8 cellular contexts compared by ENCODE assay signal in genomic region chr14:34983148-34983760, GRCh38. TPM values are rescaled to one million over a fixed set of nuclear protein-coding genes. Genes with fewer than 3 reads are reported as not detected.
DNase-seq lines count a peak whose midpoint lies in the region; ATAC-seq, FAIRE-seq and TF ChIP-seq lines count a peak whose summit lies in the region.

No MANE protein-coding gene starts in this region.

- no peaks in the 10 kb centered on the region for H3K27me3 Mint-ChIP-seq in CD4-positive, alpha-beta T cell

- H4K20me1 ChIP-seq in endothelial cell of umbilical vein (replicated peaks; ENCODE audit: control insufficient read depth, extremely low read depth, insufficient read depth, low read length) (no peaks in the 10 kb centered on the region), osteoblast (ENCODE audit: insufficient read depth, low read length) (peaks cover 17% of the 10 kb centered on the region)

- H3K27ac ChIP-seq in CD4-positive, alpha-beta T cell (ENCODE audit: low read depth, low read length) = peak overlapping the region; percentile 96
- H3K27ac ChIP-seq in KOPT-K1 (ENCODE audit: low read depth, low read length, poor library complexity, severe bottlenecking) (peak overlapping the region; percentile 86), endothelial cell of umbilical vein (ENCODE audit: insufficient read depth, low read depth, low read length) (peak overlapping the region; percentile 94), osteoblast (ENCODE audit: low read depth, low read length) (peak overlapping the region; percentile 99)

- H3K79me2 ChIP-seq in endothelial cell of umbilical vein (ENCODE audit: control insufficient read depth, insufficient read depth, low read length) (peaks cover 72% of the 10 kb centered on the region), osteoblast (ENCODE audit: insufficient read depth, low read length) (peaks cover 74% of the 10 kb centered on the region)

- dilution Hi-C loops in endothelial cell of umbilical vein (cut with MboI; ENCODE audit: extremely low pct_ligation_motif_present, low sequenced_read_pairs) = no loop called here

- peaks cover 6% of the 10 kb centered on the region for H3K36me3 Mint-ChIP-seq in CD4-positive, alpha-beta T cell (ENCODE audit: low read depth)

- no peaks in the 10 kb centered on the region for H3K9me3 Mint-ChIP-seq in CD4-positive, alpha-beta T cell

- H3K9me3 ChIP-seq in CD4-positive, alpha-beta T cell (ENCODE audit: control insufficient read depth, low read length) = no peaks in the 10 kb centered on the region
- H3K9me3 ChIP-seq in KOPT-K1 (ENCODE audit: insufficient read depth, low read length, poor library complexity, severe bottlenecking) (no peaks in the 10 kb centered on the region), endothelial cell of umbilical vein (replicated peaks; ENCODE audit: control insufficient read depth, insufficient read depth, low read length) (no peaks in the 10 kb centered on the region), osteoblast (ENCODE audit: low read depth, low read length) (no peaks in the 10 kb centered on the region)

- H2AFZ ChIP-seq in endothelial cell of umbilical vein (ENCODE audit: low read depth, low read length) = peak overlapping the region; percentile 83
- peak overlapping the region; percentile 98 for H2AFZ ChIP-seq in osteoblast (ENCODE audit: low read length)

- H3K27ac Mint-ChIP-seq in CD4-positive, alpha-beta T cell = no peak overlapping the region

- no peak for FAIRE-seq in endothelial cell of umbilical vein (lab: Jason Lieb, UNC)

- peaks cover 5% of the 10 kb centered on the region; the same call in 1 of the 2 replicates for H3K36me3 ChIP-seq in KOPT-K1 (ENCODE audit: insufficient read depth, low read length)
- H3K36me3 ChIP-seq in endothelial cell of umbilical vein (ENCODE audit: control insufficient read depth in 2 of 2, extremely low read depth in 1 of 2, insufficient read depth in 2 of 2, low read length in 2 of 2) = no peaks in the 10 kb centered on the region
- H3K36me3 ChIP-seq in osteoblast (ENCODE audit: insufficient read depth, low read length) = no peaks in the 10 kb centered on the region

- H3K4me2 ChIP-seq in endothelial cell of umbilical vein (ENCODE audit: insufficient read depth, low read length) = peak overlapping the region; percentile 83
- peak overlapping the region; percentile 99 for H3K4me2 ChIP-seq in osteoblast (ENCODE audit: insufficient read depth, low read length)

- CTCF ChIA-PET in CD4-positive, alpha-beta T cell (lab: Charles Lee) = interaction anchor here (0.5 to 2.9 kb wide), 4 partner anchors 63 to 428 kb away, joined by 3 to 7 read pairs (median 4); partner anchors contain the start of gene FAM177A1
- CTCF ChIA-PET in endothelial cell of umbilical vein (lab: Charles Lee) = interaction anchor here (1.2 to 1.7 kb wide), 3 partner anchors 11 to 431 kb away, joined by 3 to 4 read pairs (median 3); no protein-coding TSS in a partner anchor

- H3K9me1 ChIP-seq in endothelial cell of umbilical vein (replicated peaks; ENCODE audit: control insufficient read depth, extremely low read depth, insufficient read depth, low read length) = no peaks in the 10 kb centered on the region

- H3K27me3 ChIP-seq in CD4-positive, alpha-beta T cell (ENCODE audit: control insufficient read depth, insufficient read depth, low read length) = no peaks in the 10 kb centered on the region
- H3K27me3 ChIP-seq in endothelial cell of umbilical vein (ENCODE audit: control insufficient read depth in 2 of 2, insufficient read depth in 2 of 2, low read length in 2 of 2) (no peaks in the 10 kb centered on the region), osteoblast (ENCODE audit: insufficient read depth, low read length) (no peaks in the 10 kb centered on the region)

- peaks cover 15% of the 10 kb centered on the region for H3K4me1 Mint-ChIP-seq in CD4-positive, alpha-beta T cell (ENCODE audit: low read depth)

- H3K9ac ChIP-seq in endothelial cell of umbilical vein (replicated peaks; ENCODE audit: extremely low read depth, insufficient read depth, low read length) = peak overlapping the region; percentile 96

- no peak for TF ChIP-seq POLR2A in endothelial cell of umbilical vein (IDR thresholded peaks at IDR 0.05; ENCODE audit: low read depth, low read length)

- H3K4me3 ChIP-seq in endothelial cell of umbilical vein (replicated peaks in 1 of 3; ENCODE audit: insufficient read depth in 1 of 3, low read depth in 1 of 3, low read length in 3 of 3) (peak overlapping the region; percentile 71 to 91 (median 85)), osteoblast (ENCODE audit: insufficient read depth, low read length) (peak overlapping the region; percentile 90)

- no peak overlapping the region for H3K4me3 Mint-ChIP-seq in CD4-positive, alpha-beta T cell

- H3K4me1 ChIP-seq in endothelial cell of umbilical vein (ENCODE audit: control insufficient read depth, extremely low read depth, insufficient read depth, low read length) (peaks cover 15% of the 10 kb centered on the region), osteoblast (ENCODE audit: insufficient read depth, low read length) (peaks cover 24% of the 10 kb centered on the region)

- no peak for DNase-seq in CD4-positive, alpha-beta T cell
- DNase-seq in endothelial cell of umbilical vein (ENCODE audit: low read depth, low spot score) (no peak), osteoblast (ENCODE audit: insufficient read length, low spot score, missing footprints) (peak; percentile 36), H4 (ENCODE audit: low spot score) (no peak), GOT3 (lab: John Stamatoyannopoulos, UW) (no peak), NCI-H187 (lab: John Stamatoyannopoulos, UW) (no peak)

- TF ChIP-seq CTCF in CD4-positive, alpha-beta T cell (IDR thresholded peaks at IDR 0.05) = no peak
- TF ChIP-seq CTCF in endothelial cell of umbilical vein (IDR thresholded peaks at IDR 0.05; ENCODE audit: extremely low read depth in 1 of 2, insufficient read depth in 1 of 2, low read depth in 1 of 2, low read length in 2 of 2) = no peak
- TF ChIP-seq CTCF in osteoblast (IDR thresholded peaks at IDR 0.05; ENCODE audit: extremely low read depth, low read depth, low read length) = no peak

- intact Hi-C loops in CD4-positive, alpha-beta T cell (cut with DNase I, micrococcal nuclease) = loop anchor here (2.0 to 5.0 kb wide), 7 partner anchors 108 to 844 kb away; partner anchors contain the start of genes BAZ1A (in 1 of the 2), BRMS1L (in 1 of the 2), NFKBIA (in 1 of the 2) and PRORP (in 1 of the 2)
- intact Hi-C loops in endothelial cell of umbilical vein (cut with micrococcal nuclease) = loop anchor here (2.0 to 10.0 kb wide), 5 partner anchors 202 to 432 kb away; partner anchors contain the start of genes CFL2 and PSMA6

- TSS peak; percentile 64 for BruUV-seq in endothelial cell of umbilical vein (replicated peaks; lab: Mats Ljungman, UMichigan)

- POLR2A ChIA-PET in CD4-positive, alpha-beta T cell (lab: Charles Lee) = interaction anchor here (0.7 to 6.0 kb wide), 36 partner anchors 10 to 1337 kb away, joined by 3 to 172 read pairs (median 5); partner anchors contain the start of genes BAZ1A, CFL2, FAM177A1 and MBIP
- POLR2A ChIA-PET in endothelial cell of umbilical vein (lab: Charles Lee) = interaction anchor here (0.6 to 1.2 kb wide), 4 partner anchors 49 to 309 kb away, joined by 4 to 10 read pairs (median 4); partner anchors contain the start of genes BAZ1A, FAM177A1 and PSMA6

- ATAC-seq in CD4-positive, alpha-beta T cell (ENCODE audit: poor library complexity) = peak; percentile 3
- peak; percentile 17 for ATAC-seq in GM21619 (IDR thresholded peaks at IDR 0.05; ENCODE audit: unreplicated experiment)

TF ChIP-seq in endothelial cell of umbilical vein, 7 proteins besides CTCF, POLR2A, EP300 and RAD21:
- TF ChIP-seq EZH2 (IDR thresholded peaks at IDR 0.05; ENCODE audit: borderline replicate concordance, low read depth, low read length, severe bottlenecking) (no peak), POLR2AphosphoS5 (IDR thresholded peaks at IDR 0.05; ENCODE audit: insufficient read depth, low read depth, low read length) (no peak), MYC (IDR thresholded peaks at IDR 0.05; ENCODE audit: low read depth, low read length) (no peak), FOS (IDR thresholded peaks at IDR 0.05; ENCODE audit: borderline replicate concordance, insufficient read depth, low read length) (no peak), MAX (IDR thresholded peaks at IDR 0.05; ENCODE audit: insufficient read depth, insufficient read length) (no peak), JUN (IDR thresholded peaks at IDR 0.05; ENCODE audit: borderline replicate concordance, insufficient read depth, insufficient read length, low read depth) (no peak), GATA2 (IDR thresholded peaks at IDR 0.05; ENCODE audit: insufficient read depth, insufficient read length, low read depth, low read length) (no peak)

RNA-seq across cellular contexts. Expression of gene SRP54, which starts 0.5 kb away (rescaled TPM):
- 10 to 100 TPM; 30.3 to 32.7 TPM for total RNA-seq in CD4-positive, alpha-beta T cell
- total RNA-seq in endothelial cell of umbilical vein = 60.7 and 63.7 TPM in 2 replicates
- polyA plus RNA-seq in endothelial cell of umbilical vein = 22.6 and 32.8 TPM in 2 replicates
- polyA plus RNA-seq in endothelial cell of umbilical vein (2011; cell fraction: cytosol; rRNA removed) = 34.3 and 35.3 TPM in 2 replicates
- polyA plus RNA-seq in endothelial cell of umbilical vein (2011; cell fraction: nucleus; rRNA removed) = 55.0 and 62.7 TPM in 2 replicates
- polyA plus RNA-seq in endothelial cell of umbilical vein (2012) = 50.2 and 69.1 TPM in 2 replicates
- polyA minus RNA-seq in endothelial cell of umbilical vein = 25.2 and 25.3 TPM in 2 replicates
- polyA minus RNA-seq in endothelial cell of umbilical vein (2011; cell fraction: cytosol; rRNA and poly(A)+ RNA removed) = 23.9 TPM
- polyA minus RNA-seq in endothelial cell of umbilical vein (2011; cell fraction: nucleus; rRNA and poly(A)+ RNA removed) = 40.1 and 43.4 TPM in 2 replicates
- total RNA-seq in osteoblast = 66.6 and 72.0 TPM in 2 replicates
- total RNA-seq in H4 (2014; rRNA removed; shearing (Covaris generic)) = 88.7 and 91.8 TPM in 2 replicates
